Comparison of ENCODE assay signal across 1 cellular context in the genomic region with DNA sequence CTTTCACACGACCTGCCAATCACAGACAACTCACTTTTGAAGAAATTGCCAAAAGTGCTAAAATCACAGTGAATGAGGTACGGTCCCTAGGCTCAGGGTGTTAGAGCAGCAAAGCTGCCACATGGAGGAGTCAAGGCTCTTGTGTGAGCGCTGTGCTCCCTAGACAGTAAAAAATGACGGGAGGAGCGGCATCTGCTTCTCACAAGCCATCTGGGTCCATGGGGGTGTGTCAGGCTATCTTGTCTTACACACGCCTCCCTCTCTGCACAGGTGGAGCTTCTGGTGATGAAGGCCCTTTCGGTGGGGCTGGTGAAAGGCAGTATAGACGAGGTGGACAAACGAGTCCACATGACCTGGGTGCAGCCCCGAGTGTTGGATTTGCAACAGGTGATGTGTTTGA.
TF ChIP-seq lines count a peak whose summit lies in the region.

No MANE protein-coding gene starts in this region.

TF ChIP-seq in GM23338, 12 proteins besides CTCF, POLR2A, EP300 and RAD21:
- TF ChIP-seq CREB1 (CRISPR knock-in tag; IDR thresholded peaks at IDR 0.05; ENCODE audit: low read depth) (no peak), EZH2 (IDR thresholded peaks at IDR 0.05; ENCODE audit: low read depth, unreplicated experiment) (no peak), JUNB (IDR thresholded peaks at IDR 0.05; ENCODE audit: unreplicated experiment) (no peak), EZH2phosphoT487 (IDR thresholded peaks at IDR 0.05; ENCODE audit: unreplicated experiment) (no peak)
- TF ChIP-seq, protein P1, sequence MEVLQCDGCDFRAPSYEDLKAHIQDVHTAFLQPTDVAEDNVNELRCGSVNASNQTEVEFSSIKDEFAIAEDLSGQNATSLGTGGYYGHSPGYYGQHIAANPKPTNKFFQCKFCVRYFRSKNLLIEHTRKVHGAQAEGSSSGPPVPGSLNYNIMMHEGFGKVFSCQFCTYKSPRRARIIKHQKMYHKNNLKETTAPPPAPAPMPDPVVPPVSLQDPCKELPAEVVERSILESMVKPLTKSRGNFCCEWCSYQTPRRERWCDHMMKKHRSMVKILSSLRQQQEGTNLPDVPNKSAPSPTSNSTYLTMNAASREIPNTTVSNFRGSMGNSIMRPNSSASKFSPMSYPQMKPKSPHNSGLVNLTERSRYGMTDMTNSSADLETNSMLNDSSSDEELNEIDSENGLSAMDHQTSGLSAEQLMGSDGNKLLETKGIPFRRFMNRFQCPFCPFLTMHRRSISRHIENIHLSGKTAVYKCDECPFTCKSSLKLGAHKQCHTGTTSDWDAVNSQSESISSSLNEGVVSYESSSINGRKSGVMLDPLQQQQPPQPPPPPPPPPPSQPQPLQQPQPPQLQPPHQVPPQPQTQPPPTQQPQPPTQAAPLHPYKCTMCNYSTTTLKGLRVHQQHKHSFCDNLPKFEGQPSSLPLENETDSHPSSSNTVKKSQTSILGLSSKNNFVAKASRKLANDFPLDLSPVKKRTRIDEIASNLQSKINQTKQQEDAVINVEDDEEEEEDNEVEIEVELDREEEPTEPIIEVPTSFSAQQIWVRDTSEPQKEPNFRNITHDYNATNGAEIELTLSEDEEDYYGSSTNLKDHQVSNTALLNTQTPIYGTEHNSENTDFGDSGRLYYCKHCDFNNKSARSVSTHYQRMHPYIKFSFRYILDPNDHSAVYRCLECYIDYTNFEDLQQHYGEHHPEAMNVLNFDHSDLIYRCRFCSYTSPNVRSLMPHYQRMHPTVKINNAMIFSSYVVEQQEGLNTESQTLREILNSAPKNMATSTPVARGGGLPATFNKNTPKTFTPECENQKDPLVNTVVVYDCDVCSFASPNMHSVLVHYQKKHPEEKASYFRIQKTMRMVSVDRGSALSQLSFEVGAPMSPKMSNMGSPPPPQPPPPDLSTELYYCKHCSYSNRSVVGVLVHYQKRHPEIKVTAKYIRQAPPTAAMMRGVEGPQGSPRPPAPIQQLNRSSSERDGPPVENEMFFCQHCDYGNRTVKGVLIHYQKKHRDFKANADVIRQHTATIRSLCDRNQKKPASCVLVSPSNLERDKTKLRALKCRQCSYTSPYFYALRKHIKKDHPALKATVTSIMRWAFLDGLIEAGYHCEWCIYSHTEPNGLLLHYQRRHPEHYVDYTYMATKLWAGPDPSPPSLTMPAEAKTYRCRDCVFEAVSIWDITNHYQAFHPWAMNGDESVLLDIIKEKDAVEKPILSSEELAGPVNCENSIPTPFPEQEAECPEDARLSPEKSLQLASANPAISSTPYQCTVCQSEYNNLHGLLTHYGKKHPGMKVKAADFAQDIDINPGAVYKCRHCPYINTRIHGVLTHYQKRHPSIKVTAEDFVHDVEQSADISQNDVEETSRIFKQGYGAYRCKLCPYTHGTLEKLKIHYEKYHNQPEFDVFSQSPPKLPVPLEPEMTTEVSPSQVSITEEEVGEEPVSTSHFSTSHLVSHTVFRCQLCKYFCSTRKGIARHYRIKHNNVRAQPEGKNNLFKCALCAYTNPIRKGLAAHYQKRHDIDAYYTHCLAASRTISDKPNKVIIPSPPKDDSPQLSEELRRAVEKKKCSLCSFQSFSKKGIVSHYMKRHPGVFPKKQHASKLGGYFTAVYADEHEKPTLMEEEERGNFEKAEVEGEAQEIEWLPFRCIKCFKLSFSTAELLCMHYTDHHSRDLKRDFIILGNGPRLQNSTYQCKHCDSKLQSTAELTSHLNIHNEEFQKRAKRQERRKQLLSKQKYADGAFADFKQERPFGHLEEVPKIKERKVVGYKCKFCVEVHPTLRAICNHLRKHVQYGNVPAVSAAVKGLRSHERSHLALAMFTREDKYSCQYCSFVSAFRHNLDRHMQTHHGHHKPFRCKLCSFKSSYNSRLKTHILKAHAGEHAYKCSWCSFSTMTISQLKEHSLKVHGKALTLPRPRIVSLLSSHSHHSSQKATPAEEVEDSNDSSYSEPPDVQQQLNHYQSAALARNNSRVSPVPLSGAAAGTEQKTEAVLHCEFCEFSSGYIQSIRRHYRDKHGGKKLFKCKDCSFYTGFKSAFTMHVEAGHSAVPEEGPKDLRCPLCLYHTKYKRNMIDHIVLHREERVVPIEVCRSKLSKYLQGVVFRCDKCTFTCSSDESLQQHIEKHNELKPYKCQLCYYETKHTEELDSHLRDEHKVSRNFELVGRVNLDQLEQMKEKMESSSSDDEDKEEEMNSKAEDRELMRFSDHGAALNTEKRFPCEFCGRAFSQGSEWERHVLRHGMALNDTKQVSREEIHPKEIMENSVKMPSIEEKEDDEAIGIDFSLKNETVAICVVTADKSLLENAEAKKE (CRISPR knock-in tag; IDR thresholded peaks at IDR 0.05): no peak
